26 cellular contexts compared by ENCODE assay signal in the genomic region with DNA sequence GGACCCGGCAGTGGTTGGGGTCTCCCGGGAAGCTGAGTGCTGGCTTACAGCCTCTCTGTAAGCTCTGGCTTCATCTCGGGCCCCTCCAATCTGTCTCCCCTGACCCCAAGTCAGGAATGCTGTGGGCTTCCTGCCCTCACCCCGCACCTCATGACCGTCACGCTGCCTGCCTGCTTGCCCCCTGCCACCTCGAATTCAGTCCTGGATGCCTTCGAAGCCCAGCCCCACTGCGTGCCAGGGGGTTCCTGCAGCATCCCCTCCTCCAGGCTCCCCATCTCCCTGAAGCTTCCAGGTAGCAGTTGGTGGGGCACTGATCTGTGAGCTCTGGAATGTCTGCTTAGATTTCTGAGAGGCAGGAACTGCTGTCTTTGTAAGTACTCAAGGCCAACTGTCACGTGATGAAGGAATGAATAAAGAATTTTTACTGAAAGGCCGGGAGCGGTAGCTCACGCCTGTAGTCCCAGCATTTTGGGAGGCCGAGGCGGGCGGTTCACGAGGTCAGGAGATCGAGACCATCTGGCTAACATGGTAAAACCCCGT. TPM values are rescaled to one million over a fixed set of nuclear protein-coding genes. Genes with fewer than 3 reads are reported as not detected.
DNase-seq lines count a peak whose midpoint lies in the region; ATAC-seq, FAIRE-seq and TF ChIP-seq lines count a peak whose summit lies in the region.
"Had no signal": no experiment of that assay in that cellular context is flagged by ENCODE, and none has a peak within 500 bp of the region (broad histone marks: within the 10 kb centered on the region; RNA-seq: fewer than 3 reads in every experiment).

No MANE protein-coding gene starts in this region.

- WGBS in mesendoderm (ENCODE audit: extremely low coverage, insufficient coverage, low lambda C conversion rate), result no CpG with 5 or more reads among the region's 19 CpGs

- no peak overlapping the region for H2BK5ac ChIP-seq in mesendoderm (ENCODE audit: low read length)

- H3K4me3 Mint-ChIP-seq in natural killer cell, result peak overlapping the region; percentile 19
- no peak overlapping the region for H3K4me3 Mint-ChIP-seq in natural killer cell treated with Interleukin-12 subunit alpha and Interleukin-12 subunit beta and Interleukin-15 and Interleukin-18, amount 100 ng/mL, for 72 hours
- no peak overlapping the region for H3K4me3 Mint-ChIP-seq in astrocyte (ENCODE audit: unreplicated experiment)

- H2AFZ ChIP-seq in astrocyte (ENCODE audit: low read depth, low read length), result no peak overlapping the region

- H3K79me2 ChIP-seq in astrocyte (ENCODE audit: insufficient read depth, low read length) (peaks cover 37% of the 10 kb centered on the region), mesendoderm (ENCODE audit: control insufficient read depth, insufficient read depth, low read length) (peaks cover 8% of the 10 kb centered on the region)

- H3K23ac ChIP-seq in mesendoderm (ENCODE audit: low read length), result no peak overlapping the region

- H3K36me3 Mint-ChIP-seq in natural killer cell, result no peaks in the 10 kb centered on the region
- no peaks in the 10 kb centered on the region for H3K36me3 Mint-ChIP-seq in natural killer cell treated with Interleukin-12 subunit alpha and Interleukin-12 subunit beta and Interleukin-15 and Interleukin-18, amount 100 ng/mL, for 72 hours
- H3K36me3 Mint-ChIP-seq in astrocyte (ENCODE audit: low read depth, unreplicated experiment), result peaks cover 3% of the 10 kb centered on the region
- H3K36me3 Mint-ChIP-seq: IgD-negative memory B cell had no signal

- TF ChIP-seq CTCF in natural killer cell (IDR thresholded peaks at IDR 0.05) (no peak), astrocyte (IDR thresholded peaks at IDR 0.05; ENCODE audit: insufficient read depth, low read depth, low read length) (no peak)

- no peaks in the 10 kb centered on the region for H3K36me3 ChIP-seq in astrocyte (ENCODE audit: insufficient read depth, low read length)
- no peaks in the 10 kb centered on the region for H3K36me3 ChIP-seq in mesendoderm (ENCODE audit: control insufficient read depth, insufficient read depth, low read length)
- H3K36me3 ChIP-seq: esophagus squamous epithelium, gastroesophageal sphincter, ovary had no signal

- intact Hi-C loops in natural killer cell (cut with micrococcal nuclease), result no loop called here

- H3K9ac ChIP-seq in astrocyte (ENCODE audit: low read length) (no peak overlapping the region), mesendoderm (ENCODE audit: low read length) (no peak overlapping the region)
- H3K9ac ChIP-seq: BLaER1 had no signal

- H3K27me3 Mint-ChIP-seq in natural killer cell (ENCODE audit: low read depth in 2 of 2), result no peaks in the 10 kb centered on the region
- H3K27me3 Mint-ChIP-seq in natural killer cell treated with Interleukin-12 subunit alpha and Interleukin-12 subunit beta and Interleukin-15 and Interleukin-18, amount 100 ng/mL, for 72 hours, result no peaks in the 10 kb centered on the region
- H3K27me3 Mint-ChIP-seq in astrocyte (ENCODE audit: low read depth, unreplicated experiment), result no peaks in the 10 kb centered on the region
- H3K27me3 Mint-ChIP-seq: IgD-negative memory B cell had no signal

- no peak overlapping the region for H4K8ac ChIP-seq in mesendoderm (ENCODE audit: low read depth, low read length)

- peaks cover 4% of the 10 kb centered on the region for H4K20me1 ChIP-seq in astrocyte (ENCODE audit: insufficient read depth, low read length)
- H4K20me1 ChIP-seq: BLaER1 had no signal

- H2BK15ac ChIP-seq in mesendoderm (replicated peaks; ENCODE audit: low read depth), result no peak overlapping the region

- H3K4me2 ChIP-seq in astrocyte (ENCODE audit: low read length) (no peak overlapping the region), mesendoderm (ENCODE audit: low read length) (no peak overlapping the region)
- H3K4me2 ChIP-seq: BLaER1, smooth muscle cell had no signal

- no peak overlapping the region for H4K5ac ChIP-seq in mesendoderm (ENCODE audit: low read length)

- H3K4me3 ChIP-seq in astrocyte (ENCODE audit: insufficient read depth, low read depth, low read length) (no peak overlapping the region), mesendoderm (ENCODE audit: low read length) (no peak overlapping the region)
- H3K4me3 ChIP-seq: BLaER1, esophagus squamous epithelium, gastroesophageal sphincter, lung, ovary, smooth muscle cell had no signal

- H3K4me1 ChIP-seq in astrocyte (ENCODE audit: insufficient read depth, low read length) (peaks cover 3% of the 10 kb centered on the region), mesendoderm (ENCODE audit: control insufficient read depth, low read depth, low read length) (no peaks in the 10 kb centered on the region)

- no peaks in the 10 kb centered on the region for H3K9me3 Mint-ChIP-seq in natural killer cell
- H3K9me3 Mint-ChIP-seq in natural killer cell treated with Interleukin-12 subunit alpha and Interleukin-12 subunit beta and Interleukin-15 and Interleukin-18, amount 100 ng/mL, for 72 hours, result no peaks in the 10 kb centered on the region
- no peaks in the 10 kb centered on the region for H3K9me3 Mint-ChIP-seq in astrocyte (ENCODE audit: unreplicated experiment)
- H3K9me3 Mint-ChIP-seq: activated T-helper 2 cell treated with anti-CD3 and anti-CD28 coated beads, Interferon-gamma antibody, Interleukin-2, Interleukin-4, amounts not matched to agents 10 μg/mL and 5 μg/mL and 100 μg/mL, durations not matched to agents 14 hours and 24 hours and 36 hours; IgD-negative memory B cell had no signal

- ATAC-seq in natural killer cell, result no peak
- no peak for ATAC-seq in natural killer cell treated with Interleukin-12 subunit alpha and Interleukin-12 subunit beta and Interleukin-15 and Interleukin-18, amount 100 ng/mL, for 72 hours
- no peak for ATAC-seq in GM18873 (IDR thresholded peaks at IDR 0.05; ENCODE audit: low FRiP score, unreplicated experiment)
- ATAC-seq in GM19452 (IDR thresholded peaks at IDR 0.05; ENCODE audit: unreplicated experiment), result no peak
- ATAC-seq: gastroesophageal sphincter had no signal

- H2AK5ac ChIP-seq in mesendoderm (ENCODE audit: low read length), result no peak overlapping the region

- no peak for FAIRE-seq in astrocyte (lab: Jason Lieb, UNC)
- FAIRE-seq: bronchial epithelial cell, urothelium cell line had no signal

- peaks cover 9% of the 10 kb centered on the region for H3K79me1 ChIP-seq in mesendoderm (ENCODE audit: low read length)

- H3K56ac ChIP-seq in mesendoderm (ENCODE audit: low read length), result no peak overlapping the region

- peaks cover 19 to 20% of the 10 kb centered on the region in 2 donors for H3K4me1 Mint-ChIP-seq in natural killer cell
- peaks cover 29 to 32% of the 10 kb centered on the region in 2 donors for H3K4me1 Mint-ChIP-seq in natural killer cell treated with Interleukin-12 subunit alpha and Interleukin-12 subunit beta and Interleukin-15 and Interleukin-18, amount 100 ng/mL, for 72 hours (ENCODE audit: low read depth in 2 of 2)
- H3K4me1 Mint-ChIP-seq in astrocyte (ENCODE audit: low read depth, unreplicated experiment), result peaks cover 21% of the 10 kb centered on the region

- no peaks in the 10 kb centered on the region for H3K9me3 ChIP-seq in astrocyte (ENCODE audit: insufficient read depth, low read depth, low read length)
- H3K9me3 ChIP-seq: BLaER1, esophagus squamous epithelium, gastroesophageal sphincter, ovary had no signal

- H2BK120ac ChIP-seq in mesendoderm (ENCODE audit: low read depth, low read length), result no peak overlapping the region

- H3K27ac Mint-ChIP-seq in natural killer cell (peak overlapping the region in 1 of 2 donors; percentile 51), astrocyte (ENCODE audit: unreplicated experiment) (peak overlapping the region; percentile 31)
- H3K27ac Mint-ChIP-seq in natural killer cell treated with Interleukin-12 subunit alpha and Interleukin-12 subunit beta and Interleukin-15 and Interleukin-18, amount 100 ng/mL, for 72 hours, result no peak overlapping the region
- H3K27ac Mint-ChIP-seq: activated T-helper 2 cell treated with anti-CD3 and anti-CD28 coated beads, Interferon-gamma antibody, Interleukin-2, Interleukin-4, amounts not matched to agents 10 μg/mL and 5 μg/mL and 100 μg/mL, durations not matched to agents 14 hours and 24 hours and 36 hours had no signal

- no peak overlapping the region for H3K18ac ChIP-seq in mesendoderm (ENCODE audit: low read length)

- DNase-seq in natural killer cell (no peak), astrocyte (ENCODE audit: low read depth) (no peak), mesendoderm (peak; percentile 79), globus pallidus (ENCODE audit: low spot score) (no peak), NCI-H146 treated with DMSO at 0.1 percent for 48 hours (lab: John Stamatoyannopoulos, UW; ENCODE audit: unreplicated experiment) (no peak)
- DNase-seq in natural killer cell treated with Interleukin-12 subunit alpha and Interleukin-12 subunit beta and Interleukin-15 and Interleukin-18, amount 100 ng/mL, for 72 hours (ENCODE audit: low spot score), result no peak
- DNase-seq: activated CD4-positive, alpha-beta T cell treated with anti-CD3 and anti-CD28 coated beads, Interleukin-2, amount 50 U/mL, for 4 hours; activated CD8-positive, alpha-beta memory T cell treated with anti-CD3 and anti-CD28 coated beads, Interleukin-2, amount 50 U/mL, for 4 hours; Calu3; esophagus squamous epithelium; NCI-H1105 treated with DMSO at 0.1 percent for 48 hours; NCI-H2081 treated with DMSO at 0.1 percent for 48 hours; NCI-H774; stimulated activated CD4-positive, alpha-beta T cell treated with anti-CD3 and anti-CD28 coated beads, Interleukin-2, amount 100 ng/mL, for 24 hours; T1000 had no signal

- H3K27me3 ChIP-seq in astrocyte (ENCODE audit: insufficient read depth, low read length) (no peaks in the 10 kb centered on the region), mesendoderm (ENCODE audit: insufficient read depth, low read length, poor library complexity) (no peaks in the 10 kb centered on the region)
- H3K27me3 ChIP-seq: BLaER1, esophagus squamous epithelium, gastroesophageal sphincter, ovary had no signal

- H3K27ac ChIP-seq in astrocyte (ENCODE audit: low read depth, low read length) (no peak overlapping the region), mesendoderm (ENCODE audit: low read depth, low read length) (no peak overlapping the region)
- H3K27ac ChIP-seq: BLaER1, esophagus squamous epithelium, ovary had no signal

- H3K4ac ChIP-seq in mesendoderm (ENCODE audit: low read depth, low read length), result no peak overlapping the region

RNA-seq across cellular contexts. Expression of a gene that starts 6.5 kb away (rescaled TPM):
- total RNA-seq in natural killer cell (10 to 100 TPM in 1 of 3 donors, 1 to 10 TPM in 2; 5.6 to 14.9 (median 6.3) TPM), astrocyte (16.5 and 17.5 TPM in 2 replicates)
- 10 to 100 TPM in 1 of 2 donors, 1 to 10 TPM in 1; 9.7 to 13.1 TPM for total RNA-seq in natural killer cell treated with Interleukin-12 subunit alpha and Interleukin-12 subunit beta and Interleukin-15 and Interleukin-18, amount 100 ng/mL, for 72 hours
- 5.4 TPM for polyA plus RNA-seq in mesendoderm (2013, experiment 1 of 2)
- 5.3 TPM for polyA plus RNA-seq in mesendoderm (2013, experiment 2 of 2)

RNA-seq across cellular contexts. Expression of a gene that starts 6.9 kb away (rescaled TPM):
- total RNA-seq in natural killer cell, result 1,000 to 10,000 TPM in 1 of 3 donors, 100 to 1,000 TPM in 2; 830 to 1,009 (median 939) TPM
- total RNA-seq in natural killer cell treated with Interleukin-12 subunit alpha and Interleukin-12 subunit beta and Interleukin-15 and Interleukin-18, amount 100 ng/mL, for 72 hours, result 100 to 1,000 TPM; 746 to 804 TPM
- 746 and 840 TPM in 2 replicates for total RNA-seq in astrocyte
- polyA plus RNA-seq in mesendoderm (2013, experiment 1 of 2), result 3,326 TPM
- polyA plus RNA-seq in mesendoderm (2013, experiment 2 of 2), result 3,454 TPM

RNA-seq across cellular contexts. Expression of a gene that starts 43.5 kb away (rescaled TPM):
- total RNA-seq in natural killer cell (10 to 100 TPM; 19.8 to 26.6 (median 20.8) TPM), astrocyte (23.1 and 25.2 TPM in 2 replicates)
- total RNA-seq in natural killer cell treated with Interleukin-12 subunit alpha and Interleukin-12 subunit beta and Interleukin-15 and Interleukin-18, amount 100 ng/mL, for 72 hours, result 10 to 100 TPM; 33.9 to 39.4 TPM
- 31.4 TPM for polyA plus RNA-seq in mesendoderm (2013, experiment 1 of 2)
- polyA plus RNA-seq in mesendoderm (2013, experiment 2 of 2), result 31.5 TPM
